ENCODE assay signal across 1 cellular context in genomic region chr10:130079614-130080460, GRCh38.
TF ChIP-seq lines count a peak whose summit lies in the region.

No MANE protein-coding gene starts in this region.

TF ChIP-seq in HEK293, 187 proteins besides CTCF, POLR2A, EP300 and RAD21 (continued from another document and continues in another):
- peak; percentile 19; the same call in 1 of the 2 replicates for TF ChIP-seq PRDM10 (tag by site-specific recombination; IDR thresholded peaks at IDR 0.05)
- TF ChIP-seq ZIC2 (tag by site-specific recombination; IDR thresholded peaks at IDR 0.05), result peak; percentile 32
- peak; percentile 16; the same call in 1 of the 2 replicates for TF ChIP-seq ZNF341 (tag by site-specific recombination; IDR thresholded peaks at IDR 0.05; ENCODE audit: low read depth)
- TF ChIP-seq ZNF600 (tag by site-specific recombination; IDR thresholded peaks at IDR 0.05), result peak; percentile 50; the same call in 1 of the 2 replicates
- peak; percentile 41; the same call in 1 of the 2 replicates for TF ChIP-seq OSR2 (tag by site-specific recombination; IDR thresholded peaks at IDR 0.05)
- TF ChIP-seq ZBTB48 (tag by site-specific recombination; IDR thresholded peaks at IDR 0.05), result no peak
- peak; percentile 19; the same call in 1 of the 2 replicates for TF ChIP-seq ZXDB (tag by site-specific recombination; IDR thresholded peaks at IDR 0.05)
- TF ChIP-seq ZNF239 (tag by site-specific recombination; IDR thresholded peaks at IDR 0.05), result no peak
- no peak for TF ChIP-seq ZNF555 (tag by site-specific recombination; conservative IDR thresholded peaks at IDR 0.05)
- no peak for TF ChIP-seq ZNF423 (tag by site-specific recombination; IDR thresholded peaks at IDR 0.05)
- TF ChIP-seq ZNF24 (tag by site-specific recombination; IDR thresholded peaks at IDR 0.05), result peak; percentile 40; the same call in 1 of the 2 replicates
- TF ChIP-seq ZNF335 (tag by site-specific recombination; conservative IDR thresholded peaks at IDR 0.05), result peak; percentile 74
- no peak for TF ChIP-seq ZNF211 (tag by site-specific recombination; IDR thresholded peaks at IDR 0.05; ENCODE audit: low read depth)
- TF ChIP-seq ZNF366 (tag by site-specific recombination; conservative IDR thresholded peaks at IDR 0.05), result peak; percentile 70
- TF ChIP-seq ZNF610 (tag by site-specific recombination; IDR thresholded peaks at IDR 0.05; ENCODE audit: borderline replicate concordance), result no peak
- TF ChIP-seq ZNF670 (tag by site-specific recombination; IDR thresholded peaks at IDR 0.05; ENCODE audit: low read depth), result no peak
- TF ChIP-seq ZNF174 (tag by site-specific recombination; IDR thresholded peaks at IDR 0.05), result no peak
- no peak for TF ChIP-seq ZNF274 (IDR thresholded peaks at IDR 0.05; ENCODE audit: low read length)
- no peak for TF ChIP-seq ZNF274 (tag by site-specific recombination; IDR thresholded peaks at IDR 0.05; ENCODE audit: borderline replicate concordance)
- TF ChIP-seq ZNF843 (tag by site-specific recombination; IDR thresholded peaks at IDR 0.05), result peak; percentile 84
- peak; percentile 47; the same call in 1 of the 2 replicates for TF ChIP-seq REST (tag by site-specific recombination; IDR thresholded peaks at IDR 0.05)
- TF ChIP-seq ZNF664 (tag by site-specific recombination; IDR thresholded peaks at IDR 0.05), result 0 out of 2 replicates have a peak, but pooled peaks have one; percentile 22
- TF ChIP-seq ZBTB20 (tag by site-specific recombination; IDR thresholded peaks at IDR 0.05), result 0 out of 2 replicates have a peak, but pooled peaks have one; percentile 30
- TF ChIP-seq HOXC10 (CRISPR knock-in tag; IDR thresholded peaks at IDR 0.05), result no peak
- peak; percentile 81 for TF ChIP-seq ZSCAN30 (tag by site-specific recombination; IDR thresholded peaks at IDR 0.05)
- no peak for TF ChIP-seq ZNF777 (tag by site-specific recombination; IDR thresholded peaks at IDR 0.05; ENCODE audit: borderline replicate concordance)
- TF ChIP-seq ZBTB8A (tag by site-specific recombination; IDR thresholded peaks at IDR 0.05), result peak; percentile 59; the same call in 1 of the 2 replicates
- TF ChIP-seq ELK4 (IDR thresholded peaks at IDR 0.05; ENCODE audit: borderline replicate concordance, low read depth, low read length), result no peak
- TF ChIP-seq IKZF3 (tag by site-specific recombination; IDR thresholded peaks at IDR 0.05), result peak; percentile 70
- 0 out of 2 replicates have a peak, but pooled peaks have one; percentile 11 for TF ChIP-seq ZNF692 (tag by site-specific recombination; IDR thresholded peaks at IDR 0.05)
- TF ChIP-seq ZNF19 (tag by site-specific recombination; IDR thresholded peaks at IDR 0.05; ENCODE audit: low read depth), result no peak
- peak; percentile 45 for TF ChIP-seq ZBTB44 (tag by site-specific recombination; IDR thresholded peaks at IDR 0.05)
- peak; percentile 35; the same call in 1 of the 2 replicates for TF ChIP-seq ZEB2 (tag by site-specific recombination; IDR thresholded peaks at IDR 0.05)
- no peak for TF ChIP-seq ZNF549 (tag by site-specific recombination; IDR thresholded peaks at IDR 0.05)
- no peak for TF ChIP-seq HIC1 (tag by site-specific recombination; IDR thresholded peaks at IDR 0.05)
- no peak for TF ChIP-seq ZNF16 (tag by site-specific recombination; IDR thresholded peaks at IDR 0.05; ENCODE audit: low read depth)
- TF ChIP-seq KLF16 (tag by site-specific recombination; IDR thresholded peaks at IDR 0.05), result no peak
- TF ChIP-seq BCL11A (tag by site-specific recombination; IDR thresholded peaks at IDR 0.05; ENCODE audit: low read depth), result peak; percentile 62; the same call in 1 of the 2 replicates
- TF ChIP-seq MZF1 (tag by site-specific recombination; IDR thresholded peaks at IDR 0.05; ENCODE audit: borderline replicate concordance), result no peak
- TF ChIP-seq ZSCAN5A (tag by site-specific recombination; IDR thresholded peaks at IDR 0.05), result no peak
- TF ChIP-seq PBX3 (CRISPR knock-in tag; IDR thresholded peaks at IDR 0.05), result no peak
- no peak for TF ChIP-seq ZFP69B (tag by site-specific recombination; IDR thresholded peaks at IDR 0.05)
- TF ChIP-seq ZNF10 (tag by site-specific recombination; IDR thresholded peaks at IDR 0.05), result no peak
- no peak for TF ChIP-seq GLI4 (tag by site-specific recombination; IDR thresholded peaks at IDR 0.05)
- TF ChIP-seq ZNF701 (tag by site-specific recombination; IDR thresholded peaks at IDR 0.05), result no peak
- peak; percentile 54 for TF ChIP-seq ZNF18 (tag by site-specific recombination; IDR thresholded peaks at IDR 0.05)
- no peak for TF ChIP-seq ZNF621 (tag by site-specific recombination; IDR thresholded peaks at IDR 0.05)
- TF ChIP-seq FEZF1 (tag by site-specific recombination; IDR thresholded peaks at IDR 0.05), result peak; percentile 93
- no peak for TF ChIP-seq ZNF112 (tag by site-specific recombination; IDR thresholded peaks at IDR 0.05)
- no peak for TF ChIP-seq ZNF350 (tag by site-specific recombination; IDR thresholded peaks at IDR 0.05)
